Comparison of ENCODE assay signal across 21 cellular contexts in genomic region chr14:22280497-22281321, GRCh38.
DNase-seq lines count a peak whose midpoint lies in the region; ATAC-seq and TF ChIP-seq lines count a peak whose summit lies in the region.
"Had no signal": no experiment of that assay in that cellular context is flagged by ENCODE, and none has a peak within 500 bp of the region (broad histone marks: within the 10 kb centered on the region; RNA-seq: fewer than 3 reads in every experiment).

No MANE protein-coding gene starts in this region.

- intact Hi-C loops in activated T-helper 1 cell treated with anti-CD3 and anti-CD28 coated beads, Interleukin-12 subunit alpha, Interleukin-12 subunit beta, Interleukin-2, Interleukin-4 antibody, amounts not matched to agents 30 ng/mL and 10 ng/mL and 1 ng/mL, durations not matched to agents 14 hours and 24 hours and 36 hours (cut with micrococcal nuclease) = no loop called here

- ATAC-seq in GM21526 (IDR thresholded peaks at IDR 0.05; ENCODE audit: low FRiP score, unreplicated experiment) (no peak), GM21786 (IDR thresholded peaks at IDR 0.05; ENCODE audit: unreplicated experiment) (no peak)
- ATAC-seq: gastroesophageal sphincter, psoas muscle had no signal

- no peaks in the 10 kb centered on the region for H3K36me3 ChIP-seq in CD8-positive, alpha-beta memory T cell (ENCODE audit: insufficient read depth, low read length)
- H3K36me3 ChIP-seq: gastroesophageal sphincter had no signal

- H3K4me3 Mint-ChIP-seq in activated CD4-positive, alpha-beta T cell treated with anti-CD3 and anti-CD28 coated beads, Interleukin-2, amount 10 ng/mL, durations not matched to agents 7 days and 5 days = peak overlapping the region; percentile 65
- H3K4me3 Mint-ChIP-seq in CD8-positive, alpha-beta memory T cell = peak overlapping the region; percentile 32 to 85 (median 77)
- peak overlapping the region; percentile 80 for H3K4me3 Mint-ChIP-seq in activated T-helper 1 cell treated with anti-CD3 and anti-CD28 coated beads, Interleukin-12 subunit alpha, Interleukin-12 subunit beta, Interleukin-2, Interleukin-4 antibody, amounts not matched to agents 30 ng/mL and 10 ng/mL and 1 ng/mL, durations not matched to agents 14 hours and 24 hours and 36 hours
- H3K4me3 Mint-ChIP-seq in nephron = peak overlapping the region in 1 of 3 experiments; percentile 18

- H3K4me1 Mint-ChIP-seq in activated CD4-positive, alpha-beta T cell treated with anti-CD3 and anti-CD28 coated beads, Interleukin-2, amount 10 ng/mL, durations not matched to agents 7 days and 5 days = peaks cover 5% of the 10 kb centered on the region
- no peaks in the 10 kb centered on the region for H3K4me1 Mint-ChIP-seq in CD8-positive, alpha-beta memory T cell
- no peaks in the 10 kb centered on the region for H3K4me1 Mint-ChIP-seq in activated T-helper 1 cell treated with anti-CD3 and anti-CD28 coated beads, Interleukin-12 subunit alpha, Interleukin-12 subunit beta, Interleukin-2, Interleukin-4 antibody, amounts not matched to agents 30 ng/mL and 10 ng/mL and 1 ng/mL, durations not matched to agents 14 hours and 24 hours and 36 hours (ENCODE audit: low read depth)
- peaks cover 19% of the 10 kb centered on the region for H3K4me1 Mint-ChIP-seq in nephron

- H3K9me3 Mint-ChIP-seq in activated CD4-positive, alpha-beta T cell treated with anti-CD3 and anti-CD28 coated beads, Interleukin-2, amount 10 ng/mL, durations not matched to agents 7 days and 5 days = no peaks in the 10 kb centered on the region
- H3K9me3 Mint-ChIP-seq in CD8-positive, alpha-beta memory T cell = no peaks in the 10 kb centered on the region
- H3K9me3 Mint-ChIP-seq in activated T-helper 1 cell treated with anti-CD3 and anti-CD28 coated beads, Interleukin-12 subunit alpha, Interleukin-12 subunit beta, Interleukin-2, Interleukin-4 antibody, amounts not matched to agents 30 ng/mL and 10 ng/mL and 1 ng/mL, durations not matched to agents 14 hours and 24 hours and 36 hours = no peaks in the 10 kb centered on the region
- H3K9me3 Mint-ChIP-seq in nephron = no peaks in the 10 kb centered on the region

- H3K36me3 Mint-ChIP-seq in activated CD4-positive, alpha-beta T cell treated with anti-CD3 and anti-CD28 coated beads, Interleukin-2, amount 10 ng/mL, durations not matched to agents 7 days and 5 days (ENCODE audit: low read depth) = no peaks in the 10 kb centered on the region
- H3K36me3 Mint-ChIP-seq in CD8-positive, alpha-beta memory T cell = no peaks in the 10 kb centered on the region
- H3K36me3 Mint-ChIP-seq in activated T-helper 1 cell treated with anti-CD3 and anti-CD28 coated beads, Interleukin-12 subunit alpha, Interleukin-12 subunit beta, Interleukin-2, Interleukin-4 antibody, amounts not matched to agents 30 ng/mL and 10 ng/mL and 1 ng/mL, durations not matched to agents 14 hours and 24 hours and 36 hours (ENCODE audit: low read depth) = no peaks in the 10 kb centered on the region
- no peaks in the 10 kb centered on the region for H3K36me3 Mint-ChIP-seq in nephron (ENCODE audit: low read depth)
- H3K36me3 Mint-ChIP-seq: naive B cell had no signal

- peak overlapping the region; percentile 19 for H3K27ac Mint-ChIP-seq in activated CD4-positive, alpha-beta T cell treated with anti-CD3 and anti-CD28 coated beads, Interleukin-2, amount 10 ng/mL, durations not matched to agents 7 days and 5 days
- H3K27ac Mint-ChIP-seq in CD8-positive, alpha-beta memory T cell = peak overlapping the region in 2 of 8 donors; percentile 51 to 63
- H3K27ac Mint-ChIP-seq in activated T-helper 1 cell treated with anti-CD3 and anti-CD28 coated beads, Interleukin-12 subunit alpha, Interleukin-12 subunit beta, Interleukin-2, Interleukin-4 antibody, amounts not matched to agents 30 ng/mL and 10 ng/mL and 1 ng/mL, durations not matched to agents 14 hours and 24 hours and 36 hours = peak overlapping the region; percentile 86
- peak overlapping the region; percentile 13 to 60 (median 39) for H3K27ac Mint-ChIP-seq in nephron

- H3K27ac ChIP-seq in CD8-positive, alpha-beta memory T cell (ENCODE audit: low read depth, low read length) = no peak overlapping the region
- H3K27ac ChIP-seq: gastroesophageal sphincter, psoas muscle had no signal

- no peaks in the 10 kb centered on the region for H3K27me3 Mint-ChIP-seq in activated CD4-positive, alpha-beta T cell treated with anti-CD3 and anti-CD28 coated beads, Interleukin-2, amount 10 ng/mL, durations not matched to agents 7 days and 5 days
- no peaks in the 10 kb centered on the region for H3K27me3 Mint-ChIP-seq in CD8-positive, alpha-beta memory T cell
- no peaks in the 10 kb centered on the region for H3K27me3 Mint-ChIP-seq in activated T-helper 1 cell treated with anti-CD3 and anti-CD28 coated beads, Interleukin-12 subunit alpha, Interleukin-12 subunit beta, Interleukin-2, Interleukin-4 antibody, amounts not matched to agents 30 ng/mL and 10 ng/mL and 1 ng/mL, durations not matched to agents 14 hours and 24 hours and 36 hours (ENCODE audit: insufficient read depth)
- no peaks in the 10 kb centered on the region for H3K27me3 Mint-ChIP-seq in nephron (ENCODE audit: low read depth)

- no peaks in the 10 kb centered on the region for H3K4me1 ChIP-seq in CD8-positive, alpha-beta memory T cell (ENCODE audit: insufficient read depth, low read length)
- H3K4me1 ChIP-seq: psoas muscle had no signal

- POLR2A ChIA-PET in activated CD4-positive, alpha-beta T cell treated with anti-CD3 and anti-CD28 coated beads, Interleukin-2, amount 10 ng/mL, durations not matched to agents 7 days and 5 days (lab: Charles Lee) = no interaction called here
- POLR2A ChIA-PET in CD8-positive, alpha-beta memory T cell (lab: Charles Lee) = interaction anchor here (0.8 kb wide), 1 partner anchor 215 kb away, joined by 3 read pairs; no protein-coding TSS in a partner anchor

- DNase-seq in activated CD4-positive, alpha-beta T cell treated with anti-CD3 and anti-CD28 coated beads, Interleukin-2, amount 10 ng/mL, durations not matched to agents 7 days and 5 days = no peak
- no peak for DNase-seq in activated CD4-positive, alpha-beta T cell treated with anti-CD3 and anti-CD28 coated beads for 4 hours
- peak in 1 of 5 donors; percentile 17 for DNase-seq in CD8-positive, alpha-beta memory T cell
- no peak for DNase-seq in activated T-helper 1 cell treated with anti-CD3 and anti-CD28 coated beads, Interleukin-12 subunit alpha, Interleukin-12 subunit beta, Interleukin-2, Interleukin-4 antibody, amounts not matched to agents 30 ng/mL and 10 ng/mL and 1 ng/mL, durations not matched to agents 14 hours and 24 hours and 36 hours (ENCODE audit: low spot score)
- no peak for DNase-seq in SKM-1 treated with dmso at 0.1 percent for 144 hours (lab: John Stamatoyannopoulos, UW; ENCODE audit: unreplicated experiment)
- DNase-seq: activated CD4-positive, CD25-positive, alpha-beta regulatory T cell treated with anti-CD3 and anti-CD28 coated beads, Interleukin-2, amount 50 U/mL, for 72 hours; aorta; central memory CD4-positive, alpha-beta T cell; effector CD4-positive, alpha-beta T cell; mesenchymal stem cell; naive B cell; NCI-H1436 treated with DMSO at 0.1 percent for 48 hours; OCI-M1; psoas muscle; SIG-M5; small intestine; stimulated activated CD4-positive, alpha-beta T cell treated with anti-CD3 and anti-CD28 coated beads, Interleukin-4, amount 100 ng/mL, for 1 hour had no signal

- no peak overlapping the region for H3K4me3 ChIP-seq in CD8-positive, alpha-beta memory T cell (ENCODE audit: low read length)
- H3K4me3 ChIP-seq: gastroesophageal sphincter, psoas muscle had no signal

- CTCF ChIA-PET in activated CD4-positive, alpha-beta T cell treated with anti-CD3 and anti-CD28 coated beads, Interleukin-2, amount 10 ng/mL, durations not matched to agents 7 days and 5 days (lab: Charles Lee) = no interaction called here
- CTCF ChIA-PET in CD8-positive, alpha-beta memory T cell (lab: Charles Lee) = no interaction called here

- no peaks in the 10 kb centered on the region for H3K9me3 ChIP-seq in CD8-positive, alpha-beta memory T cell (ENCODE audit: low read length)
- H3K9me3 ChIP-seq: gastroesophageal sphincter, psoas muscle had no signal

- no peaks in the 10 kb centered on the region for H3K27me3 ChIP-seq in CD8-positive, alpha-beta memory T cell (ENCODE audit: insufficient read depth, low read length, poor library complexity, severe bottlenecking)

- TF ChIP-seq CTCF in nephron (IDR thresholded peaks at IDR 0.05; ENCODE audit: unreplicated experiment in 3 of 3) = no peak
